Comparison of ENCODE assay signal across 7 cellular contexts in genomic region chr7:156009569-156009968, GRCh38.
"Had no signal": no experiment of that assay in that cellular context is flagged by ENCODE, and none has a peak within 500 bp of the region (broad histone marks: within the 10 kb centered on the region; RNA-seq: fewer than 3 reads in every experiment).

No MANE protein-coding gene starts in this region.

- DNase-seq: GM23248, GOT3, H7, KG1 had no signal

- H3K27ac ChIP-seq: GM23248 had no signal

- FAIRE-seq: HTR-8/SVneo had no signal

- H3K9ac ChIP-seq: GM23248 had no signal

- H2AFZ ChIP-seq: GM23248 had no signal

- ATAC-seq: HCT116 had no signal

- H3K4me1 ChIP-seq: HAP-1 had no signal

- H3K9me3 ChIP-seq: HAP-1 had no signal

- H3K36me3 ChIP-seq: HAP-1 had no signal

- H3K4me3 ChIP-seq: GM23248, HAP-1 had no signal
